Comparison of ENCODE assay signal across 8 cellular contexts in genomic region chr11:119363081-119363861, GRCh38. TPM values are rescaled to one million over a fixed set of nuclear protein-coding genes. Genes with fewer than 3 reads are reported as not detected.
A peak's percentile ranks its signal among the peaks of the same experiment; 100 is the strongest.
DNase-seq lines count a peak whose midpoint lies in the region; TF ChIP-seq lines count a peak whose summit lies in the region.

No MANE protein-coding gene starts in this region.

- H3K36me3 ChIP-seq in Peyer's patch, result peaks cover 0 to 19% (median 0%) of the 10 kb centered on the region in 3 donors
- H3K36me3 ChIP-seq in right atrium auricular region, result peaks cover 16% of the 10 kb centered on the region

- H3K9me3 ChIP-seq in Peyer's patch (no peaks in the 10 kb centered on the region), right atrium auricular region (no peaks in the 10 kb centered on the region)

- peak; percentile 20 for DNase-seq in DMS79 treated with DMSO at 0.1 percent for 48 hours (lab: John Stamatoyannopoulos, UW)
- peak in 1 of 3 donors; percentile 58 for DNase-seq in Peyer's patch
- no peak for DNase-seq in right atrium auricular region (ENCODE audit: low spot score)
- DNase-seq in retinal pigment epithelial cell (ENCODE audit: low read depth), result no peak
- DNase-seq in SW 1271 (lab: John Stamatoyannopoulos, UW), result no peak
- no peak for DNase-seq in NCI-H1105 treated with DMSO at 0.1 percent for 48 hours (lab: John Stamatoyannopoulos, UW)
- DNase-seq in CD1c-positive myeloid dendritic cell (ENCODE audit: extremely low spot score), result no peak
- DNase-seq in globus pallidus (ENCODE audit: low spot score), result no peak

- TF ChIP-seq POLR2A in Peyer's patch (IDR thresholded peaks at IDR 0.05), result peak in 1 of 2 donors; percentile 9

- H3K27me3 ChIP-seq in Peyer's patch (no peaks in the 10 kb centered on the region), right atrium auricular region (no peaks in the 10 kb centered on the region)

- peaks cover 0 to 52% (median 13%) of the 10 kb centered on the region in 4 donors for H3K4me1 ChIP-seq in Peyer's patch
- H3K4me1 ChIP-seq in right atrium auricular region, result peaks cover 0 to 71% of the 10 kb centered on the region in 2 donors

- peak overlapping the region; percentile 52 to 97 (median 87) for H3K27ac ChIP-seq in Peyer's patch
- peak overlapping the region; percentile 94 for H3K27ac ChIP-seq in right atrium auricular region

- peak overlapping the region; percentile 46 to 75 (median 56) for H3K4me3 ChIP-seq in Peyer's patch
- peak overlapping the region; percentile 49 to 56 for H3K4me3 ChIP-seq in right atrium auricular region
- peak overlapping the region; percentile 48 for H3K4me3 ChIP-seq in retinal pigment epithelial cell (ENCODE audit: low read length)

- TF ChIP-seq CTCF in Peyer's patch (IDR thresholded peaks at IDR 0.05) (no peak), right atrium auricular region (IDR thresholded peaks at IDR 0.05) (no peak), retinal pigment epithelial cell (conservative IDR thresholded peaks at IDR 0.05; ENCODE audit: low read depth, low read length) (no peak)

RNA-seq across cellular contexts. Expression of gene MFRP, which starts 16.8 kb away (rescaled TPM):
- not detected for total RNA-seq in Peyer's patch
- not detected for total RNA-seq in right atrium auricular region

RNA-seq across cellular contexts. Expression of gene USP2, which starts 18.2 kb away (rescaled TPM):
- total RNA-seq in Peyer's patch (10 to 100 TPM in 3 of 4 donors, 1 to 10 TPM in 1; 2.5 to 61.8 (median 32.2) TPM), right atrium auricular region (10 to 100 TPM; 38.9 to 58.7 TPM)

RNA-seq across cellular contexts. Expression of gene C1QTNF5, which starts 22.6 kb away (rescaled TPM):
- total RNA-seq in Peyer's patch (10 to 100 TPM; 10.3 to 26.4 (median 11.8) TPM), right atrium auricular region (10 to 100 TPM; 41.4 to 47.4 TPM)

RNA-seq across cellular contexts. Expression of gene RNF26, which starts 28.9 kb away (rescaled TPM):
- total RNA-seq in Peyer's patch (10 to 100 TPM; 15.5 to 23.4 (median 16.5) TPM), right atrium auricular region (10 to 100 TPM in 1 of 2 donors, 1 to 10 TPM in 1; 8.2 to 10.3 TPM)

RNA-seq across cellular contexts. Expression of gene MCAM, which starts 46.3 kb away (rescaled TPM):
- 100 to 1,000 TPM in 1 of 4 donors, 10 to 100 TPM in 3; 27.5 to 112 (median 66.2) TPM for total RNA-seq in Peyer's patch
- 100 to 1,000 TPM; 356 to 509 TPM for total RNA-seq in right atrium auricular region
